In genomic region chr20:17896247-17896723, GRCh38 we compare ENCODE assay signal across 8 cellular contexts.
DNase-seq lines count a peak whose midpoint lies in the region; ATAC-seq, FAIRE-seq and TF ChIP-seq lines count a peak whose summit lies in the region.

No MANE protein-coding gene starts in this region.

- H3K36me3 ChIP-seq in adrenal gland (replicated peaks in 1 of 2): no peaks in the 10 kb centered on the region

- H3K4me1 ChIP-seq in adrenal gland (replicated peaks in 1 of 2): peaks cover 24 to 27% of the 10 kb centered on the region in 2 donors

- TF ChIP-seq POLR2A in GM12892 (IDR thresholded peaks at IDR 0.05; ENCODE audit: low read depth, low read length) (no peak), adrenal gland (IDR thresholded peaks at IDR 0.05) (peak in 1 of 2 donors; percentile 31)

- peaks cover 0 to 3% (median 0%) of the 10 kb centered on the region in 3 donors for H3K9me3 ChIP-seq in adrenal gland (replicated peaks in 1 of 3)

- H3K4me3 ChIP-seq in adrenal gland (peak overlapping the region in 1 of 4 donors; percentile 45), skin epidermis (peak overlapping the region in 2 of 7 experiments; percentile 25)

- peak; percentile 56 for FAIRE-seq in GM12892 (lab: Jason Lieb, UNC)

- peak; percentile 31 for ATAC-seq in left lobe of liver
- no peak for ATAC-seq in HG03460 (IDR thresholded peaks at IDR 0.05; ENCODE audit: unreplicated experiment)
- ATAC-seq in HG03159 (IDR thresholded peaks at IDR 0.05; ENCODE audit: unreplicated experiment): no peak

- no peaks in the 10 kb centered on the region for H3K27me3 ChIP-seq in adrenal gland

- intact Hi-C loops in adrenal gland (cut with DNase I): loop anchor here in 1 of 2 donors (5.0 kb wide), 1 partner anchor 214 kb away; the partner anchor contains the start of gene RRBP1

- peak overlapping the region; percentile 40 to 91 (median 79) for H3K27ac ChIP-seq in adrenal gland
- peak overlapping the region in 14 of 21 experiments; percentile 11 to 80 (median 66) for H3K27ac ChIP-seq in skin epidermis

- 3 to 12% (median 8%) methylated on average over 8 of the region's 8 CpGs for WGBS in adrenal gland, 4 donors

- DNase-seq in GM12892 (ENCODE audit: insufficient read length) (no peak), adrenal gland (peak in 6 of 7 donors; percentile 49 to 78 (median 71)), left lobe of liver (ENCODE audit: low spot score) (no peak), NCI-H345 treated with DMSO at 0.1 percent for 48 hours (lab: John Stamatoyannopoulos, UW; ENCODE audit: unreplicated experiment) (no peak)
- no peak for DNase-seq in activated CD4-positive, CD25-positive, alpha-beta regulatory T cell (lab: John Stamatoyannopoulos, UW)

- no peak for TF ChIP-seq CTCF in adrenal gland (IDR thresholded peaks at IDR 0.05)

Comparison
In these comparisons a context has a peak if more than half of its experiments do, and no peak if none do; other contexts are left out.
1. DNase-seq: peak in adrenal gland (6 of 7); none in GM12892 (single experiment), left lobe of liver (single experiment), activated CD4-positive, CD25-positive, alpha-beta regulatory T cell (0 of 4) and NCI-H345 treated with DMSO at 0.1 percent for 48 hours (single experiment).